Comparison of ENCODE assay signal across 18 cellular contexts in the genomic region with DNA sequence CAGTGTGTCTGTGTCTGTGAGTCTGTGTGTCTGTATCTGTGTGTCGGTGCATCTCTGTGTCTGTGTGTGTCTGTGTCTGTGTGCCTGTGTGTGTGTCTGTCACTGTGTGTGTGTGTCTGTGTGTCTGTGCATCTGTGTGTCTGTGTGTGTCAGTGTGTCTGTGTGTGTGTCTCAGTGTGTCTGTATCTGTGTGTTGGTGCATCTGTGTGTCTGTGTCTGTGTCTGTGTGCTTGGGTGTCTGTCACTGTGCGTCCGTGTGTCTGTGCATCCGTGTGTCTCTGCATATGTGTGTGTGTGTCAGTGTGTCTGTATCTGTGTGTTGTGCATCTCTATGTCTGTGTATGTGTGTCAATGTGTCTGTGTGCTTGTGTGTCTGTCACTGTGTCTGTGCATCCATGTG. TPM values are rescaled to one million over a fixed set of nuclear protein-coding genes. Genes with fewer than 3 reads are reported as not detected.
DNase-seq lines count a peak whose midpoint lies in the region; ATAC-seq and TF ChIP-seq lines count a peak whose summit lies in the region.
"Had no signal": no experiment of that assay in that cellular context is flagged by ENCODE, and none has a peak within 500 bp of the region (broad histone marks: within the 10 kb centered on the region; RNA-seq: fewer than 3 reads in every experiment).

No MANE protein-coding gene starts in this region.

- H3K4ac ChIP-seq in trophoblast cell (ENCODE audit: low read depth, low read length), result no peak overlapping the region

- H3K36me3 ChIP-seq in BE2C (no peaks in the 10 kb centered on the region), NT2/D1 (ENCODE audit: insufficient read depth, insufficient read length, low read length) (peaks cover 14% of the 10 kb centered on the region), trophoblast cell (ENCODE audit: control insufficient read depth in 1 of 2, insufficient read depth in 2 of 2, low read length in 2 of 2) (no peaks in the 10 kb centered on the region)
- H3K36me3 ChIP-seq: adrenal gland, breast epithelium, upper lobe of left lung had no signal

- CTCF ChIA-PET in activated CD8-positive, alpha-beta T cell treated with anti-CD3 and anti-CD28 coated beads for 36 hours (lab: Charles Lee), result no interaction called here

- no peak overlapping the region for H3K27ac ChIP-seq in trophoblast cell (ENCODE audit: low read depth, low read length)
- H3K27ac ChIP-seq: adrenal gland, breast epithelium, upper lobe of left lung had no signal

- H2BK12ac ChIP-seq in trophoblast cell (ENCODE audit: low read length), result peak overlapping the region; percentile 14

- no peaks in the 10 kb centered on the region for H3K36me3 Mint-ChIP-seq in activated CD8-positive, alpha-beta T cell treated with anti-CD3 and anti-CD28 coated beads for 36 hours (ENCODE audit: low read depth)

- no peaks in the 10 kb centered on the region for H3K4me1 Mint-ChIP-seq in activated CD8-positive, alpha-beta T cell treated with anti-CD3 and anti-CD28 coated beads for 36 hours (ENCODE audit: low read depth)

- TF ChIP-seq CTCF in BE2C (IDR thresholded peaks at IDR 0.05; ENCODE audit: low read depth, low read length) (no peak), GM20000 (IDR thresholded peaks at IDR 0.05; ENCODE audit: extremely low read depth, missing control alignments) (no peak)
- TF ChIP-seq CTCF in activated CD8-positive, alpha-beta T cell treated with anti-CD3 and anti-CD28 coated beads for 36 hours (IDR thresholded peaks at IDR 0.05), result no peak

- H2BK120ac ChIP-seq in trophoblast cell (ENCODE audit: insufficient read depth, low read length, poor library complexity), result no peak overlapping the region

- no peak overlapping the region for H3K27ac Mint-ChIP-seq in activated CD8-positive, alpha-beta T cell treated with anti-CD3 and anti-CD28 coated beads for 36 hours
- H3K27ac Mint-ChIP-seq: activated CD8-positive, alpha-beta T cell treated with anti-CD3 and anti-CD28 coated beads, Interleukin-2, amount 10 ng/mL, durations not matched to agents 7 days and 5 days had no signal

- H3K27me3 ChIP-seq in BE2C (no peaks in the 10 kb centered on the region), NT2/D1 (ENCODE audit: insufficient read depth, insufficient read length) (peaks cover 10% of the 10 kb centered on the region), trophoblast cell (ENCODE audit: insufficient read depth, low read length) (no peaks in the 10 kb centered on the region)
- H3K27me3 ChIP-seq: adrenal gland, breast epithelium, upper lobe of left lung had no signal

- intact Hi-C loops in activated CD8-positive, alpha-beta T cell treated with anti-CD3 and anti-CD28 coated beads for 36 hours (cut with micrococcal nuclease), result no loop called here

- H4K91ac ChIP-seq in trophoblast cell (ENCODE audit: low read depth, low read length), result no peak overlapping the region

- no peak overlapping the region for H3K23ac ChIP-seq in trophoblast cell (ENCODE audit: low read length)

- H3K4me1 ChIP-seq in BE2C (no peaks in the 10 kb centered on the region), NT2/D1 (ENCODE audit: insufficient read depth, insufficient read length) (peaks cover 76% of the 10 kb centered on the region), trophoblast cell (ENCODE audit: control insufficient read depth in 1 of 2, insufficient read depth in 2 of 2, low read length in 2 of 2) (peaks cover 26 to 35% of the 10 kb centered on the region in 2 experiments)
- H3K4me1 ChIP-seq: adrenal gland, breast epithelium had no signal

- DNase-seq in BE2C (peak; percentile 4), NT2/D1 (ENCODE audit: low read depth, low spot score) (no peak), islet precursor cell (peak; percentile 54), trophoblast cell (no peak), GM20000 (ENCODE audit: low spot score) (no peak), medulla oblongata (ENCODE audit: extremely low spot score) (no peak)
- DNase-seq in activated CD8-positive, alpha-beta T cell treated with anti-CD3 and anti-CD28 coated beads for 36 hours, result no peak
- DNase-seq: activated CD8-positive, alpha-beta T cell treated with anti-CD3 and anti-CD28 coated beads, Interleukin-2, amount 10 ng/mL, durations not matched to agents 7 days and 5 days; activated gamma-delta T cell; cortex of kidney; EL; KG1; NCI-H1436 treated with DMSO at 0.1 percent for 48 hours; upper lobe of left lung had no signal

- no peak overlapping the region for H2BK5ac ChIP-seq in trophoblast cell (ENCODE audit: low read depth, low read length, poor library complexity)

- no peak overlapping the region for H4K8ac ChIP-seq in trophoblast cell (ENCODE audit: low read depth, low read length)

- no peak for ATAC-seq in HG03159 (IDR thresholded peaks at IDR 0.05; ENCODE audit: unreplicated experiment)
- ATAC-seq in activated CD8-positive, alpha-beta T cell treated with anti-CD3 and anti-CD28 coated beads for 36 hours, result no peak
- ATAC-seq: activated CD8-positive, alpha-beta T cell treated with anti-CD3 and anti-CD28 coated beads, Interleukin-2, amount 10 ng/mL, durations not matched to agents 7 days and 5 days had no signal

- H3K9me3 ChIP-seq in BE2C (no peaks in the 10 kb centered on the region), NT2/D1 (ENCODE audit: insufficient read depth, low read length) (peaks cover 2% of the 10 kb centered on the region; the same call in 1 of the 2 replicates), trophoblast cell (ENCODE audit: insufficient read depth, low read depth, low read length) (peaks cover 3% of the 10 kb centered on the region)
- H3K9me3 ChIP-seq: adrenal gland, breast epithelium, upper lobe of left lung had no signal

- POLR2A ChIA-PET in activated CD8-positive, alpha-beta T cell treated with anti-CD3 and anti-CD28 coated beads for 36 hours (lab: Charles Lee), result no interaction called here

- H3K4me2 ChIP-seq in trophoblast cell (ENCODE audit: low read length), result no peak overlapping the region

- H4K12ac ChIP-seq in trophoblast cell (ENCODE audit: low read depth, low read length), result no peak overlapping the region

- H3K14ac ChIP-seq in trophoblast cell (ENCODE audit: low read length), result no peak overlapping the region

- H3K79me2 ChIP-seq in trophoblast cell (ENCODE audit: control insufficient read depth, insufficient read depth, low read length, poor library complexity), result no peaks in the 10 kb centered on the region

- H3K4me3 ChIP-seq in BE2C (ENCODE audit: low read depth, low read length) (no peak overlapping the region), NT2/D1 (ENCODE audit: insufficient read length, low read depth) (no peak overlapping the region), trophoblast cell (ENCODE audit: low read depth, low read length) (peak overlapping the region; percentile 2)
- H3K4me3 ChIP-seq: adrenal gland, breast epithelium, upper lobe of left lung had no signal

- peak overlapping the region; percentile 1 for H2AK5ac ChIP-seq in trophoblast cell (ENCODE audit: low read length)

- peaks cover under 1% of the 10 kb centered on the region for H3K27me3 Mint-ChIP-seq in activated CD8-positive, alpha-beta T cell treated with anti-CD3 and anti-CD28 coated beads for 36 hours

- H3K9me3 Mint-ChIP-seq in activated CD8-positive, alpha-beta T cell treated with anti-CD3 and anti-CD28 coated beads for 36 hours, result no peaks in the 10 kb centered on the region
- H3K9me3 Mint-ChIP-seq: neural crest cell had no signal

- WGBS in trophoblast cell (ENCODE audit: extremely low coverage, insufficient coverage, insufficient read length), result no CpG with 5 or more reads among the region's 4 CpGs

- H3K18ac ChIP-seq in trophoblast cell (ENCODE audit: low read length), result peak overlapping the region; percentile 42

- H3K9ac ChIP-seq in NT2/D1 (ENCODE audit: insufficient read length, low read depth), result peak overlapping the region; percentile 50
- no peak overlapping the region for H3K9ac ChIP-seq in trophoblast cell (ENCODE audit: low read length)

- H3K79me1 ChIP-seq in trophoblast cell (ENCODE audit: low read length), result peaks cover 29% of the 10 kb centered on the region

- H3K4me3 Mint-ChIP-seq in activated CD8-positive, alpha-beta T cell treated with anti-CD3 and anti-CD28 coated beads for 36 hours, result no peak overlapping the region
- H3K4me3 Mint-ChIP-seq: activated CD8-positive, alpha-beta T cell treated with anti-CD3 and anti-CD28 coated beads, Interleukin-2, amount 10 ng/mL, durations not matched to agents 7 days and 5 days; neural crest cell had no signal

- H2AFZ ChIP-seq in trophoblast cell (ENCODE audit: insufficient read depth, low read length, poor library complexity), result no peak overlapping the region

RNA-seq across cellular contexts. Expression of gene POFUT2, which starts 44.7 kb away (rescaled TPM):
- polyA plus RNA-seq in BE2C (2012; ENCODE audit: insufficient read depth, insufficient read length, low read depth), result 83.0 TPM
- polyA plus RNA-seq in trophoblast cell (2013), result 33.1 and 33.8 TPM in 2 replicates
- 10 to 100 TPM; 11.7 to 12.4 TPM for total RNA-seq in activated CD8-positive, alpha-beta T cell treated with anti-CD3 and anti-CD28 coated beads for 36 hours

Comparison
In these comparisons a context has a peak if more than half of its experiments do, and no peak if none do; other contexts are left out.
1. DNase-seq: peak in BE2C (single experiment) and islet precursor cell (single experiment); none in NT2/D1 (single experiment), trophoblast cell (0 of 2), GM20000 (single experiment), activated CD8-positive, alpha-beta T cell treated with anti-CD3 and anti-CD28 coated beads for 36 hours (single experiment) and medulla oblongata (single experiment).